Comparison of ENCODE assay signal across 1 cellular context in genomic region chr17:46167826-46168569, GRCh38.
TF ChIP-seq lines count a peak whose summit lies in the region.

No MANE protein-coding gene starts in this region.

TF ChIP-seq in HepG2, 621 proteins besides CTCF, POLR2A, EP300 and RAD21 (continued from another document and continues in another):
- TF ChIP-seq TFAP4 (IDR thresholded peaks at IDR 0.05; ENCODE audit: borderline replicate concordance, low read depth), result peak; percentile 39; the same call in 1 of the 2 replicates
- TF ChIP-seq MEIS1 (CRISPR knock-in tag; IDR thresholded peaks at IDR 0.05; ENCODE audit: borderline replicate concordance), result no peak
- no peak for TF ChIP-seq ZNF841 (CRISPR knock-in tag; IDR thresholded peaks at IDR 0.05; ENCODE audit: borderline replicate concordance)
- no peak for TF ChIP-seq ZNF260 (CRISPR knock-in tag; IDR thresholded peaks at IDR 0.05; ENCODE audit: borderline replicate concordance, low read depth)
- TF ChIP-seq ZSCAN21 (CRISPR knock-in tag; IDR thresholded peaks at IDR 0.05; ENCODE audit: borderline replicate concordance), result no peak
- no peak for TF ChIP-seq TERF1 (CRISPR knock-in tag; IDR thresholded peaks at IDR 0.05)
- TF ChIP-seq ZNF124 (CRISPR knock-in tag; IDR thresholded peaks at IDR 0.05), result no peak
- no peak for TF ChIP-seq ZBTB2 (CRISPR knock-in tag; IDR thresholded peaks at IDR 0.05; ENCODE audit: low read depth)
- no peak for TF ChIP-seq ZNF512B (CRISPR knock-in tag; IDR thresholded peaks at IDR 0.05; ENCODE audit: borderline replicate concordance)
- no peak for TF ChIP-seq TFDP1 (CRISPR knock-in tag; IDR thresholded peaks at IDR 0.05; ENCODE audit: borderline replicate concordance)
- TF ChIP-seq ZNF720 (CRISPR knock-in tag; IDR thresholded peaks at IDR 0.05), result no peak
- no peak for TF ChIP-seq FOSL1 (CRISPR knock-in tag; IDR thresholded peaks at IDR 0.05; ENCODE audit: borderline replicate concordance)
- TF ChIP-seq ONECUT2 (CRISPR knock-in tag; IDR thresholded peaks at IDR 0.05), result no peak
- no peak for TF ChIP-seq ZNF776 (CRISPR knock-in tag; IDR thresholded peaks at IDR 0.05)
- TF ChIP-seq ZNF235 (CRISPR knock-in tag; IDR thresholded peaks at IDR 0.05; ENCODE audit: borderline replicate concordance), result no peak
- no peak for TF ChIP-seq NFE2L1 (CRISPR knock-in tag; IDR thresholded peaks at IDR 0.05; ENCODE audit: borderline replicate concordance)
- TF ChIP-seq ZNF652 (CRISPR knock-in tag; IDR thresholded peaks at IDR 0.05; ENCODE audit: borderline replicate concordance, low read depth), result no peak
- no peak for TF ChIP-seq SAP130 (CRISPR knock-in tag; IDR thresholded peaks at IDR 0.05; ENCODE audit: low read depth)
- no peak for TF ChIP-seq SMC3 (IDR thresholded peaks at IDR 0.05; ENCODE audit: low read length)
- TF ChIP-seq HOXA5 (CRISPR knock-in tag; IDR thresholded peaks at IDR 0.05), result no peak
- TF ChIP-seq MXD1 (CRISPR knock-in tag; IDR thresholded peaks at IDR 0.05), result no peak
- TF ChIP-seq BHLHE40 (IDR thresholded peaks at IDR 0.05; ENCODE audit: low read length), result no peak
- no peak for TF ChIP-seq SOX6 (IDR thresholded peaks at IDR 0.05)
- TF ChIP-seq SOX6 (CRISPR knock-in tag; IDR thresholded peaks at IDR 0.05), result peak; percentile 44; the same call in 1 of the 2 replicates
- TF ChIP-seq ZNF713 (CRISPR knock-in tag; IDR thresholded peaks at IDR 0.05), result no peak
- no peak for TF ChIP-seq EHMT2 (IDR thresholded peaks at IDR 0.05; ENCODE audit: borderline replicate concordance, low read depth, low read length)
- TF ChIP-seq ZNF83 (CRISPR knock-in tag; IDR thresholded peaks at IDR 0.05; ENCODE audit: borderline replicate concordance), result no peak
- TF ChIP-seq KIAA2018 (CRISPR knock-in tag; IDR thresholded peaks at IDR 0.05; ENCODE audit: borderline replicate concordance), result no peak
- TF ChIP-seq CHD4 (IDR thresholded peaks at IDR 0.05; ENCODE audit: borderline replicate concordance, low read length), result no peak
- TF ChIP-seq ATF2 (CRISPR knock-in tag; IDR thresholded peaks at IDR 0.05), result no peak
- TF ChIP-seq PLSCR1 (CRISPR knock-in tag; IDR thresholded peaks at IDR 0.05; ENCODE audit: borderline replicate concordance), result no peak
- no peak for TF ChIP-seq AKAP8 (CRISPR knock-in tag; IDR thresholded peaks at IDR 0.05)
- no peak for TF ChIP-seq HMG20B (CRISPR knock-in tag; conservative IDR thresholded peaks at IDR 0.05)
- no peak for TF ChIP-seq TFE3 (CRISPR knock-in tag; IDR thresholded peaks at IDR 0.05)
- no peak for TF ChIP-seq ZEB1 (IDR thresholded peaks at IDR 0.05; ENCODE audit: insufficient replicate concordance, low read depth)
- no peak for TF ChIP-seq SMYD3 (CRISPR knock-in tag; IDR thresholded peaks at IDR 0.05)
- TF ChIP-seq TAF15 (IDR thresholded peaks at IDR 0.05; ENCODE audit: low read depth, low read length, poor library complexity, severe bottlenecking), result no peak
- no peak for TF ChIP-seq NR2C2 (CRISPR knock-in tag; IDR thresholded peaks at IDR 0.05; ENCODE audit: borderline replicate concordance)
- no peak for TF ChIP-seq ZNF839 (CRISPR knock-in tag; IDR thresholded peaks at IDR 0.05; ENCODE audit: borderline replicate concordance)
- TF ChIP-seq ZNF616 (CRISPR knock-in tag; IDR thresholded peaks at IDR 0.05; ENCODE audit: low read depth), result no peak
- no peak for TF ChIP-seq ZNF460 (CRISPR knock-in tag; IDR thresholded peaks at IDR 0.05; ENCODE audit: borderline replicate concordance)
- TF ChIP-seq SRSF1 (optimal IDR thresholded peaks at IDR 0.05; ENCODE audit: low read depth, low read length), result no peak
